22 cellular contexts compared by ENCODE assay signal in the genomic region with DNA sequence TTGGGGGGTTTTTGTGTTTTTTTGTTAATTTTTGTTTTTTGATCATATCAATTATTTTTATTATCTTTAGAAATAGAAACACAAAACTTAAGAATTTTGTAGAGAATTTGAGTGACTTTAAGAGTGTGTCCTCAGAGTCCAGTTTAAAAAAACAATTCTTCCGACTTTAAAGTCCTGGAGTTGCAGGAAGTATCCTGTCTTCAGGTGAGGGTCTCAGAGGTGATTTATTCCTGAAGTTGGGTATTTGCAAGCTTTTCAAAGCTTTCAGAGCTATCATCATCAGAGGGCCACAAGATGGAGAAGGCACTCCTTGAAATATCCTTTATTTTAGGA. TPM values are rescaled to one million over a fixed set of nuclear protein-coding genes. Genes with fewer than 3 reads are reported as not detected.
DNase-seq lines count a peak whose midpoint lies in the region; ATAC-seq, FAIRE-seq and TF ChIP-seq lines count a peak whose summit lies in the region.
"Had no signal": no experiment of that assay in that cellular context is flagged by ENCODE, and none has a peak within 500 bp of the region (broad histone marks: within the 10 kb centered on the region; RNA-seq: fewer than 3 reads in every experiment).

No MANE protein-coding gene starts in this region.

- no peak for TF ChIP-seq CTCF in K562 (IDR thresholded peaks at IDR 0.05 in 2 of 3, conservative IDR thresholded peaks at IDR 0.05 in 1 of 3; ENCODE audit: insufficient read depth in 2 of 3, low read depth in 1 of 3, low read length in 3 of 3)
- TF ChIP-seq CTCF in neutrophil (IDR thresholded peaks at IDR 0.05) = no peak

- no TSS peak for BruUV-seq in K562 (replicated peaks; lab: Mats Ljungman, UMichigan)

- H3K27ac ChIP-seq in BLaER1 (peak overlapping the region; percentile 94; the same call in 1 of the 2 replicates), Karpas-422 (ENCODE audit: low read length) (peak overlapping the region; percentile 100), K562 (ENCODE audit: extremely low read depth, low read depth, low read length) (no peak overlapping the region), neutrophil (peak overlapping the region; percentile 95), GM23248 (no peak overlapping the region)
- H3K27ac ChIP-seq: pancreas, upper lobe of left lung had no signal

- H3K9me3 Mint-ChIP-seq in activated T-cell treated with anti-CD3 and anti-CD28 coated beads, Interleukin-2, amount 50 U/mL, for 72 hours = no peaks in the 10 kb centered on the region
- H3K9me3 Mint-ChIP-seq: immature natural killer cell, naive B cell had no signal

- H3K9me3 ChIP-seq in BLaER1 (peaks cover 8% of the 10 kb centered on the region), Karpas-422 (ENCODE audit: low read length) (no peaks in the 10 kb centered on the region), K562 (replicated peaks; ENCODE audit: control insufficient read depth, insufficient read depth, low read depth, low read length) (no peaks in the 10 kb centered on the region), neutrophil (no peaks in the 10 kb centered on the region), GM23248 (ENCODE audit: low read depth) (no peaks in the 10 kb centered on the region)
- H3K9me3 ChIP-seq: pancreas, upper lobe of left lung had no signal

- TF ChIP-seq POLR2A in K562 (conservative IDR thresholded peaks at IDR 0.05) = no peak

- peaks cover 6% of the 10 kb centered on the region for H3K27me3 Mint-ChIP-seq in activated T-cell treated with anti-CD3 and anti-CD28 coated beads, Interleukin-2, amount 50 U/mL, for 72 hours (ENCODE audit: low read depth)
- H3K27me3 Mint-ChIP-seq: activated naive CD4-positive, alpha-beta T cell treated with anti-CD3 and anti-CD28 coated beads, Interleukin-2, amount 10 ng/mL, durations not matched to agents 7 days and 5 days; naive B cell had no signal

- intact Hi-C loops in K562 (cut with micrococcal nuclease) = loop anchor here (2.0 to 5.0 kb wide), 3 partner anchors 43 to 133 kb away; partner anchors contain the start of genes TLR1 and TLR6

- peak overlapping the region; percentile 85 for H3K4me2 ChIP-seq in BLaER1
- H3K4me2 ChIP-seq in Karpas-422 (ENCODE audit: low read depth, low read length, poor library complexity, severe bottlenecking) = peak overlapping the region; percentile 84
- no peak overlapping the region for H3K4me2 ChIP-seq in K562 (ENCODE audit: insufficient read depth, low read length)
- no peak overlapping the region for H3K4me2 ChIP-seq in GM23248 (ENCODE audit: unreplicated experiment)

- no peak overlapping the region for H2AFZ ChIP-seq in Karpas-422 (ENCODE audit: low read length)
- H2AFZ ChIP-seq in K562 (ENCODE audit: low read depth, low read length) = no peak overlapping the region
- H2AFZ ChIP-seq in GM23248 = no peak overlapping the region

- no peaks in the 10 kb centered on the region for H3K9me1 ChIP-seq in K562 (ENCODE audit: control insufficient read depth, insufficient read depth, low read length)

- WGBS in K562 (ENCODE audit: insufficient coverage, low coverage, missing lambda C conversion rate) = 64% methylated on average over 1 of the region's 1 CpG
- WGBS in GM23248 (ENCODE audit: low coverage in 1 of 2, low lambda C conversion rate in 2 of 2, missing lambda C conversion rate in 2 of 2), 2 experiments = 95 to 98% methylated on average over 1 of the region's 1 CpG

- H3K4me3 Mint-ChIP-seq in activated T-cell treated with anti-CD3 and anti-CD28 coated beads, Interleukin-2, amount 50 U/mL, for 72 hours = no peak overlapping the region
- H3K4me3 Mint-ChIP-seq: activated CD8-positive, alpha-beta memory T cell treated with anti-CD3 and anti-CD28 coated beads, Interleukin-2, amount 10 ng/mL, durations not matched to agents 7 days and 5 days; activated naive CD4-positive, alpha-beta T cell treated with anti-CD3 and anti-CD28 coated beads, Interleukin-2, amount 10 ng/mL, durations not matched to agents 7 days and 5 days; immature natural killer cell had no signal

- ATAC-seq in K562 (no peak), GM18870 (IDR thresholded peaks at IDR 0.05; ENCODE audit: unreplicated experiment) (no peak), HG02759 (IDR thresholded peaks at IDR 0.05; ENCODE audit: unreplicated experiment) (no peak)
- no peak for ATAC-seq in activated T-cell treated with anti-CD3 and anti-CD28 coated beads, Interleukin-2, amount 50 U/mL, for 72 hours (replicated peaks in 1 of 2)

- DNase-seq in Karpas-422 = no peak
- no peak for DNase-seq in K562 (ENCODE audit: extremely low read depth in 1 of 4, low spot score in 3 of 4)
- DNase-seq in GM23248 = no peak
- DNase-seq in activated T-cell treated with anti-CD3 and anti-CD28 coated beads, Interleukin-2, amount 50 U/mL, for 72 hours = no peak
- DNase-seq: NCI-H1105, NCI-H187 treated with DMSO at 0.1 percent for 48 hours, NCI-H2171 treated with DMSO at 0.1 percent for 48 hours, NCI-H524 treated with DMSO at 0.1 percent for 48 hours had no signal

- TF ChIP-seq RAD21 in K562 (CRISPR knock-in tag; conservative IDR thresholded peaks at IDR 0.05 in 1 of 2, IDR thresholded peaks at IDR 0.05 in 1 of 2) = no peak

- CTCF ChIA-PET in K562 (lab: Yijun Ruan, JAX; ENCODE audit: low intra/inter-chr PET ratio) = interaction anchor here (0.8 to 1.7 kb wide), 8 partner anchors 77 to 698 kb away, joined by 3 to 11 read pairs (median 4); partner anchors contain the start of gene TLR6

- peaks cover 67% of the 10 kb centered on the region for H3K4me1 ChIP-seq in BLaER1
- peaks cover 73% of the 10 kb centered on the region for H3K4me1 ChIP-seq in Karpas-422 (ENCODE audit: low read length)
- no peaks in the 10 kb centered on the region; a peak in 2 of 5 replicates for H3K4me1 ChIP-seq in K562 (replicated peaks in 1 of 2; ENCODE audit: control insufficient read depth in 2 of 2, insufficient read depth in 2 of 2, low read length in 2 of 2)
- H3K4me1 ChIP-seq in neutrophil (ENCODE audit: control insufficient read depth in 1 of 2, insufficient read depth in 1 of 2, low read depth in 1 of 2, low read length in 1 of 2) = peaks cover 35 to 39% of the 10 kb centered on the region in 2 experiments
- no peaks in the 10 kb centered on the region for H3K4me1 ChIP-seq in GM23248 (ENCODE audit: insufficient read depth)
- H3K4me1 ChIP-seq: pancreas had no signal

- H3K79me2 ChIP-seq in Karpas-422 (ENCODE audit: low read length) = no peaks in the 10 kb centered on the region
- H3K79me2 ChIP-seq in K562 (ENCODE audit: control insufficient read depth, insufficient read depth, low read length) = no peaks in the 10 kb centered on the region
- no peaks in the 10 kb centered on the region for H3K79me2 ChIP-seq in GM23248 (ENCODE audit: insufficient read depth)

- H3K9me2 ChIP-seq in Karpas-422 (replicated peaks; ENCODE audit: insufficient read depth, low read length) (no peaks in the 10 kb centered on the region), GM23248 (ENCODE audit: insufficient read depth) (no peaks in the 10 kb centered on the region)

- H3K36me3 ChIP-seq in BLaER1 (no peaks in the 10 kb centered on the region), Karpas-422 (ENCODE audit: insufficient read depth, low read length) (no peaks in the 10 kb centered on the region), K562 (ENCODE audit: control insufficient read depth, insufficient read depth, low read length) (no peaks in the 10 kb centered on the region), neutrophil (no peaks in the 10 kb centered on the region), GM23248 (ENCODE audit: low read depth) (no peaks in the 10 kb centered on the region)
- H3K36me3 ChIP-seq: brain microvascular endothelial cell, pancreas, upper lobe of left lung had no signal

- no peaks in the 10 kb centered on the region for H3K36me3 Mint-ChIP-seq in activated T-cell treated with anti-CD3 and anti-CD28 coated beads, Interleukin-2, amount 50 U/mL, for 72 hours (ENCODE audit: insufficient read depth in 2 of 2)
- H3K36me3 Mint-ChIP-seq: activated CD8-positive, alpha-beta memory T cell treated with anti-CD3 and anti-CD28 coated beads, Interleukin-2, amount 10 ng/mL, durations not matched to agents 7 days and 5 days; immature natural killer cell; naive B cell had no signal

- TF ChIP-seq EP300 in K562 (IDR thresholded peaks at IDR 0.05; ENCODE audit: low read length) = no peak

- H3K9ac ChIP-seq in BLaER1 = no peak overlapping the region
- peak overlapping the region; percentile 77 for H3K9ac ChIP-seq in Karpas-422 (ENCODE audit: low read length)
- no peak overlapping the region for H3K9ac ChIP-seq in K562 (ENCODE audit: insufficient read depth in 1 of 2, low read depth in 2 of 2, low read length in 2 of 2)
- H3K9ac ChIP-seq in GM23248 = no peak overlapping the region

- in situ Hi-C loops in K562 (cut with MboI) (loop anchor here (10.0 kb wide), 1 partner anchor 385 kb away; no protein-coding TSS in a partner anchor), GM23248 (cut with MboI) (no loop called here)

- H3K4me1 Mint-ChIP-seq in activated T-cell treated with anti-CD3 and anti-CD28 coated beads, Interleukin-2, amount 50 U/mL, for 72 hours (ENCODE audit: low read depth) = peaks cover 27% of the 10 kb centered on the region

- H3F3A ChIP-seq in GM23248 (ENCODE audit: insufficient read depth) = no peaks in the 10 kb centered on the region

- H3K27ac Mint-ChIP-seq in activated T-cell treated with anti-CD3 and anti-CD28 coated beads, Interleukin-2, amount 50 U/mL, for 72 hours = no peak overlapping the region
- H3K27ac Mint-ChIP-seq: activated CD8-positive, alpha-beta memory T cell treated with anti-CD3 and anti-CD28 coated beads, Interleukin-2, amount 10 ng/mL, durations not matched to agents 7 days and 5 days; activated naive CD4-positive, alpha-beta T cell treated with anti-CD3 and anti-CD28 coated beads, Interleukin-2, amount 10 ng/mL, durations not matched to agents 7 days and 5 days; immature natural killer cell had no signal

- no peak for FAIRE-seq in K562 (lab: Jason Lieb, UNC)
- FAIRE-seq: small intestine had no signal

- POLR2A ChIA-PET in K562 (lab: Yijun Ruan, JAX) = interaction anchor here (1.3 kb wide), 1 partner anchor 29 kb away, joined by 3 read pairs; no protein-coding TSS in a partner anchor

- H3K27me3 ChIP-seq in BLaER1 (no peaks in the 10 kb centered on the region), Karpas-422 (ENCODE audit: low read length) (no peaks in the 10 kb centered on the region), K562 (ENCODE audit: control insufficient read depth in 2 of 2, insufficient read depth in 2 of 2, low read length in 2 of 2) (peaks cover 6 to 24% of the 10 kb centered on the region in 2 experiments), neutrophil (no peaks in the 10 kb centered on the region), GM23248 (replicated peaks; ENCODE audit: insufficient read depth) (0 out of 2 replicates have a peak, but pooled peaks cover 4% of the 10 kb centered on the region)
- H3K27me3 ChIP-seq: brain microvascular endothelial cell, pancreas, upper lobe of left lung had no signal

- H4K20me1 ChIP-seq in BLaER1 (no peaks in the 10 kb centered on the region), Karpas-422 (ENCODE audit: insufficient read depth, low read depth, low read length) (no peaks in the 10 kb centered on the region), K562 (replicated peaks; ENCODE audit: control insufficient read depth, insufficient read depth, low read length) (no peaks in the 10 kb centered on the region), GM23248 (ENCODE audit: insufficient read depth) (no peaks in the 10 kb centered on the region)

- H3K4me3 ChIP-seq in BLaER1 = no peak overlapping the region
- H3K4me3 ChIP-seq in Karpas-422 (ENCODE audit: low read length) = peak overlapping the region; percentile 26; the same call in 1 of the 2 replicates
- no peak overlapping the region for H3K4me3 ChIP-seq in K562
- no peak overlapping the region for H3K4me3 ChIP-seq in neutrophil (ENCODE audit: low read depth in 1 of 2, low read length in 1 of 2)
- no peak overlapping the region for H3K4me3 ChIP-seq in GM23248
- H3K4me3 ChIP-seq: pancreas, upper lobe of left lung had no signal

RNA-seq across cellular contexts. Expression of gene TLR10, which starts 23.0 kb away (rescaled TPM):
- 48.5 and 142 TPM in 2 replicates for total RNA-seq in Karpas-422 (2014; rRNA removed; shearing (Covaris generic); ENCODE audit: low replicate concordance)
- not detected in 2 replicates for total RNA-seq in K562 (2011; cell fraction: chromatin; rRNA removed; ENCODE audit: low replicate concordance)
- not detected in 2 replicates for total RNA-seq in K562 (2011; cell fraction: nucleolus; rRNA removed)
- total RNA-seq in K562 (2011; cell fraction: nucleoplasm; rRNA removed) = not detected in 2 replicates
- total RNA-seq in K562 (2014; rRNA removed) = 0.05 TPM in 1 of 2 replicates, not detected in the other
- not detected in 2 replicates for total RNA-seq in K562 (2014; rRNA removed; fragmentation: Illumina TruSeq; extraction: Trizol)
- not detected in 2 replicates for total RNA-seq in K562 (2015; rRNA removed; fragmentation: Illumina TruSeq; extraction: Trizol)
- total RNA-seq in K562 (2021) = not detected in 2 replicates
- not detected in 2 replicates for polyA plus RNA-seq in K562 (2011; rRNA removed)
- not detected in 2 replicates for polyA plus RNA-seq in K562 (2011; cell fraction: cytosol; rRNA removed)
- not detected in 2 replicates for polyA plus RNA-seq in K562 (2011; cell fraction: nucleus; rRNA removed)
- polyA plus RNA-seq in K562 (2012) = 0.17 TPM in 1 of 2 replicates, not detected in the other
- not detected in 2 replicates for polyA plus RNA-seq in K562 (2014; fragmentation: Illumina TruSeq; extraction: Trizol)
- not detected for polyA plus RNA-seq in K562 (2014; fragmentation: Nextera tagmentation; extraction: Ambion mirVana)
- 0.03 TPM in 1 of 2 replicates, not detected in the other for polyA plus RNA-seq in K562 (2014; rRNA removed)
- polyA minus RNA-seq in K562 (2011; rRNA and poly(A)+ RNA removed) = not detected in 2 replicates
- not detected in 2 replicates for polyA minus RNA-seq in K562 (2011; cell fraction: cytosol; rRNA and poly(A)+ RNA removed)
- polyA minus RNA-seq in K562 (2011; cell fraction: nucleus; rRNA and poly(A)+ RNA removed) = not detected in 2 replicates
- total RNA-seq in GM23248 (2014; rRNA removed; shearing (Covaris generic)) = not detected in 2 replicates
- polyA plus RNA-seq in GM23248 (2016; fragmentation: Nextera tagmentation; extraction: Ambion mirVana) = not detected in 2 replicates
- under 1 TPM in 1 of 2 donors, not detected in 1; 0.12 TPM for total RNA-seq in activated T-cell treated with anti-CD3 and anti-CD28 coated beads, Interleukin-2, amount 50 U/mL, for 72 hours
- total RNA-seq: Daoy, M059J had no signal

RNA-seq across cellular contexts. Expression of gene TLR1, which starts 44.8 kb away (rescaled TPM):
- total RNA-seq in Karpas-422 (2014; rRNA removed; shearing (Covaris generic); ENCODE audit: low replicate concordance) = 36.0 and 103 TPM in 2 replicates
- 0.49 and 0.74 TPM in 2 replicates for total RNA-seq in K562 (2011; cell fraction: chromatin; rRNA removed; ENCODE audit: low replicate concordance)
- 0.33 and 0.53 TPM in 2 replicates for total RNA-seq in K562 (2011; cell fraction: nucleolus; rRNA removed)
- 0.69 and 0.73 TPM in 2 replicates for total RNA-seq in K562 (2011; cell fraction: nucleoplasm; rRNA removed)
- total RNA-seq in K562 (2014; rRNA removed) (0.14 and 0.57 TPM in 2 replicates), K562 (2014; rRNA removed; fragmentation: Illumina TruSeq; extraction: Trizol) (0.33 and 0.38 TPM in 2 replicates), K562 (2015; rRNA removed; fragmentation: Illumina TruSeq; extraction: Trizol) (0.41 and 0.47 TPM in 2 replicates), K562 (2021) (0.25 and 0.29 TPM in 2 replicates)
- polyA plus RNA-seq in K562 (2011; rRNA removed) (0.14 and 0.22 TPM in 2 replicates), K562 (2014; fragmentation: Illumina TruSeq; extraction: Trizol) (0.24 and 0.33 TPM in 2 replicates), K562 (2014; fragmentation: Nextera tagmentation; extraction: Ambion mirVana) (under 1 TPM; 0.22 to 0.49 TPM), K562 (2014; rRNA removed) (0.03 and 0.11 TPM in 2 replicates), GM23248 (2016; fragmentation: Nextera tagmentation; extraction: Ambion mirVana) (0.11 TPM in 1 of 2 replicates, not detected in the other)
- polyA plus RNA-seq in K562 (2011; cell fraction: cytosol; rRNA removed) = 0.03 and 0.07 TPM in 2 replicates
- polyA plus RNA-seq in K562 (2011; cell fraction: nucleus; rRNA removed) = 0.29 and 0.57 TPM in 2 replicates
- 0.25 and 0.91 TPM in 2 replicates for polyA plus RNA-seq in K562 (2012)
- 0.39 and 0.46 TPM in 2 replicates for polyA minus RNA-seq in K562 (2011; rRNA and poly(A)+ RNA removed)
- polyA minus RNA-seq in K562 (2011; cell fraction: cytosol; rRNA and poly(A)+ RNA removed) = not detected in 2 replicates
- polyA minus RNA-seq in K562 (2011; cell fraction: nucleus; rRNA and poly(A)+ RNA removed) = 0.40 TPM in 1 of 2 replicates, not detected in the other
- total RNA-seq in GM23248 (2014; rRNA removed; shearing (Covaris generic)) = not detected in 2 replicates
- total RNA-seq in activated T-cell treated with anti-CD3 and anti-CD28 coated beads, Interleukin-2, amount 50 U/mL, for 72 hours = 1 to 10 TPM; 1.9 to 3.2 TPM

Comparison
In these comparisons a context has a peak if more than half of its experiments do, and no peak if none do; other contexts are left out.
1. H3K27ac ChIP-seq: peak in BLaER1 (single experiment), Karpas-422 (single experiment) and neutrophil (single experiment); none in K562 (single experiment) and GM23248 (single experiment).
2. H3K4me2 ChIP-seq: peak in BLaER1 (single experiment) and Karpas-422 (single experiment); none in K562 (single experiment) and GM23248 (single experiment).
3. RNA of gene TLR10, which starts 23.0 kb away (total RNA-seq): 48.5 to 142 TPM in Karpas-422; 0.12 TPM in activated T-cell treated with anti-CD3 and anti-CD28 coated beads, Interleukin-2, amount 50 U/mL, for 72 hours, 0.05 TPM in K562 and not detected in GM23248; every median in the first group is over 10 times any median in the second.